30 cellular contexts compared by ENCODE assay signal in genomic region chr13:113096052-113096744, GRCh38. TPM values are rescaled to one million over a fixed set of nuclear protein-coding genes. Genes with fewer than 3 reads are reported as not detected.
"Had no signal": no experiment of that assay in that cellular context is flagged by ENCODE, and none has a peak within 500 bp of the region (broad histone marks: within the 10 kb centered on the region; RNA-seq: fewer than 3 reads in every experiment).

No MANE protein-coding gene starts in this region.

- H3K27ac ChIP-seq: breast epithelium, heart left ventricle, pancreas, prostate gland, sigmoid colon, vagina had no signal

- ATAC-seq: activated CD8-positive, alpha-beta T cell treated with anti-CD3 and anti-CD28 coated beads for 36 hours; activated naive CD4-positive, alpha-beta T cell treated with anti-CD3 and anti-CD28 coated beads, Interleukin-2, amount 50 U/mL, for 72 hours; activated T-cell treated with anti-CD3 and anti-CD28 coated beads, Interleukin-2, amount 50 U/mL, for 4 hours; activated T-helper 17 cell treated with anti-CD3 and anti-CD28 coated beads, Interleukin-2, amount 50 U/mL, for 72 hours; pancreas; stimulated activated naive B cell treated with anti-CD40 and anti-IgM and Interleukin-4, amounts not matched to agents 10 μg/mL and 1 μg/mL and 100 μg/mL, for 72 hours; T-cell had no signal

- H3K9me3 ChIP-seq: breast epithelium, heart left ventricle, pancreas, prostate gland, sigmoid colon, vagina had no signal

- H3K36me3 Mint-ChIP-seq: activated naive CD4-positive, alpha-beta T cell treated with anti-CD3 and anti-CD28 coated beads, Interleukin-2, amount 50 U/mL, for 72 hours had no signal

- H3K36me3 ChIP-seq: breast epithelium, pancreas, prostate gland, sigmoid colon, vagina had no signal

- H3K27me3 ChIP-seq: breast epithelium, heart left ventricle, pancreas, vagina had no signal

- H3K27me3 Mint-ChIP-seq: activated B cell treated with CpG ODN at 0.5 μM for 24 hours; activated CD8-positive, alpha-beta T cell treated with anti-CD3 and anti-CD28 coated beads for 36 hours; activated T-helper 17 cell treated with anti-CD3 and anti-CD28 coated beads, Interleukin-2, amount 50 U/mL, for 72 hours; dendritic cell treated with granulocyte-macrophage colony-stimulating factor and Interleukin-4, amounts not matched to agents 40 ng/mL and 50 ng/mL, for 4 days; stimulated activated naive B cell treated with anti-CD40 and anti-IgM and Interleukin-4, amounts not matched to agents 10 μg/mL and 1 μg/mL and 100 μg/mL, for 72 hours; T-cell had no signal

- H3K4me3 Mint-ChIP-seq: activated B cell treated with CpG ODN at 0.5 μM for 24 hours; activated CD8-positive, alpha-beta T cell treated with anti-CD3 and anti-CD28 coated beads for 36 hours; activated T-cell treated with anti-CD3 and anti-CD28 coated beads, Interleukin-2, amount 50 U/mL, for 4 hours; activated T-helper 17 cell treated with anti-CD3 and anti-CD28 coated beads, Interleukin-2, amount 50 U/mL, for 72 hours; dendritic cell treated with granulocyte-macrophage colony-stimulating factor and Interleukin-4, amounts not matched to agents 40 ng/mL and 50 ng/mL, for 4 days; endodermal cell; nephron; stimulated activated naive B cell treated with anti-CD40 and anti-IgM and Interleukin-4, amounts not matched to agents 10 μg/mL and 1 μg/mL and 100 μg/mL, for 72 hours; T-cell; T-helper 2 cell treated with Interferon-gamma antibody and Interleukin-4, amounts not matched to agents 5 μg/mL and 100 μg/mL, for 36 hours had no signal

- H3K4me3 ChIP-seq: breast epithelium, heart left ventricle, pancreas, prostate gland, sigmoid colon, vagina had no signal

- DNase-seq: activated B cell treated with CpG ODN at 0.5 μM for 24 hours; activated CD4-positive, alpha-beta T cell treated with anti-CD3 and anti-CD28 coated beads, Interleukin-2, amount 50 U/mL, for 1 hour; activated CD8-positive, alpha-beta T cell treated with anti-CD3 and anti-CD28 coated beads for 36 hours; activated gamma-delta T cell treated with Interleukin-2 at 50 U/mL for 16 hours; activated T-cell treated with anti-CD3 and anti-CD28 coated beads, Interleukin-2, amount 50 U/mL, for 4 hours; central memory CD4-positive, alpha-beta T cell; endodermal cell; foreskin fibroblast; hypothalamus; kidney glomerular epithelial cell; mammary epithelial cell; retina; sigmoid colon; small intestine; stimulated activated CD4-positive, alpha-beta T cell treated with anti-CD3 and anti-CD28 coated beads, Interleukin-4, amount 100 ng/mL, for 4 hours; stimulated activated CD8-positive, alpha-beta memory T cell treated with anti-CD3 and anti-CD28 coated beads, Interleukin-4, amount 100 ng/mL, for 48 hours; stimulated activated naive B cell treated with anti-CD40 and anti-IgM and Interleukin-4, amounts not matched to agents 10 μg/mL and 1 μg/mL and 100 μg/mL, for 72 hours; T-cell; trophoblast cell had no signal

- H3K27ac Mint-ChIP-seq: activated B cell treated with CpG ODN at 0.5 μM for 24 hours; activated CD8-positive, alpha-beta T cell treated with anti-CD3 and anti-CD28 coated beads for 36 hours; activated naive CD4-positive, alpha-beta T cell treated with anti-CD3 and anti-CD28 coated beads, Interleukin-2, amount 50 U/mL, for 72 hours; activated T-helper 17 cell treated with anti-CD3 and anti-CD28 coated beads, Interleukin-2, amount 50 U/mL, for 72 hours; dendritic cell treated with granulocyte-macrophage colony-stimulating factor and Interleukin-4, amounts not matched to agents 40 ng/mL and 50 ng/mL, for 4 days; endodermal cell; nephron; stimulated activated naive B cell treated with anti-CD40 and anti-IgM and Interleukin-4, amounts not matched to agents 10 μg/mL and 1 μg/mL and 100 μg/mL, for 72 hours; T-cell; T-helper 2 cell treated with Interferon-gamma antibody and Interleukin-4, amounts not matched to agents 5 μg/mL and 100 μg/mL, for 36 hours had no signal

- FAIRE-seq: pancreas, small intestine had no signal

- H3K4me1 Mint-ChIP-seq: activated B cell treated with CpG ODN at 0.5 μM for 24 hours; activated T-helper 17 cell treated with anti-CD3 and anti-CD28 coated beads, Interleukin-2, amount 50 U/mL, for 72 hours; endodermal cell; stimulated activated naive B cell treated with anti-CD40 and anti-IgM and Interleukin-4, amounts not matched to agents 10 μg/mL and 1 μg/mL and 100 μg/mL, for 72 hours; T-cell had no signal

- H3K4me1 ChIP-seq: breast epithelium, heart left ventricle, pancreas, prostate gland, vagina had no signal

- H3K9me3 Mint-ChIP-seq: activated B cell treated with CpG ODN at 0.5 μM for 24 hours; activated CD8-positive, alpha-beta T cell treated with anti-CD3 and anti-CD28 coated beads for 36 hours; activated naive CD4-positive, alpha-beta T cell treated with anti-CD3 and anti-CD28 coated beads, Interleukin-2, amount 50 U/mL, for 72 hours; activated T-cell treated with anti-CD3 and anti-CD28 coated beads, Interleukin-2, amount 50 U/mL, for 4 hours; activated T-helper 17 cell treated with anti-CD3 and anti-CD28 coated beads, Interleukin-2, amount 50 U/mL, for 72 hours; dendritic cell treated with granulocyte-macrophage colony-stimulating factor and Interleukin-4, amounts not matched to agents 40 ng/mL and 50 ng/mL, for 4 days; nephron; stimulated activated naive B cell treated with anti-CD40 and anti-IgM and Interleukin-4, amounts not matched to agents 10 μg/mL and 1 μg/mL and 100 μg/mL, for 72 hours; T-cell; T-helper 2 cell treated with Interferon-gamma antibody and Interleukin-4, amounts not matched to agents 5 μg/mL and 100 μg/mL, for 36 hours had no signal

RNA-seq across cellular contexts. Expression of gene F7, which starts 9.4 kb away (rescaled TPM):
- total RNA-seq: activated B cell treated with CpG ODN at 0.5 μM for 24 hours; activated naive CD4-positive, alpha-beta T cell treated with anti-CD3 and anti-CD28 coated beads, Interleukin-2, amount 50 U/mL, for 72 hours; esophagus mucosa; mammary epithelial cell; sigmoid colon; vagina had no signal
- polyA plus RNA-seq: mammary epithelial cell had no signal

RNA-seq across cellular contexts. Expression of gene F10, which starts 26.4 kb away (rescaled TPM):
- total RNA-seq: activated B cell treated with CpG ODN at 0.5 μM for 24 hours; activated CD8-positive, alpha-beta T cell treated with anti-CD3 and anti-CD28 coated beads for 36 hours; activated naive CD4-positive, alpha-beta T cell treated with anti-CD3 and anti-CD28 coated beads, Interleukin-2, amount 50 U/mL, for 72 hours; activated T-cell treated with anti-CD3 and anti-CD28 coated beads, Interleukin-2, amount 50 U/mL, for 4 hours; mammary epithelial cell; T-cell had no signal
- polyA plus RNA-seq: mammary epithelial cell had no signal
